Comparison of ENCODE assay signal across 6 cellular contexts in the genomic region with DNA sequence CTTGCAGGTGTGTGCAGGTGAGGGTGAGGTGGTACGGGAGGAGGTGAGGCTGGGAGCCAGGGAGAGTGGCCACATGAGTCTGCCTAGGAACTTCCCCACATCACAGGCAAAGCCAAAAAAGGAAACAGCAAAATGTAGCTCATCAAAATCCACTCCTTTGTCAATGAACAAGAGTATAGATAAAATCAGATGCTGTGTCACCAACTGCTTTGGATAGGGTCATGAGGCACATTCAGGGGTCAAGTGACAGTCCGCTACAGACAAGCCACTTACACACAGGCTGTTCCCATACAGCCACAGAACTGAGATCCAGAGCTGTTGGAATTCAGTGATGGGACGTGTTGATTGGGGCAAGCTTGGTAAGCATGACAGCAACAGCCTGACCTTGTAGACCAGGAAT.
"Had no signal": no experiment of that assay in that cellular context is flagged by ENCODE, and none has a peak within 500 bp of the region (broad histone marks: within the 10 kb centered on the region; RNA-seq: fewer than 3 reads in every experiment).

No MANE protein-coding gene starts in this region.

- H3K27ac ChIP-seq: GM23248, HL-60 had no signal

- H3K36me3 ChIP-seq: HAP-1 had no signal

- DNase-seq: GM23248, GOT3, H7, HFFc6 had no signal

- H3K4me1 ChIP-seq: HAP-1 had no signal

- H3K9me3 ChIP-seq: HAP-1 had no signal

- H3K4me3 ChIP-seq: GM23248, HAP-1 had no signal
